Comparison of ENCODE assay signal across 8 cellular contexts in the genomic region with DNA sequence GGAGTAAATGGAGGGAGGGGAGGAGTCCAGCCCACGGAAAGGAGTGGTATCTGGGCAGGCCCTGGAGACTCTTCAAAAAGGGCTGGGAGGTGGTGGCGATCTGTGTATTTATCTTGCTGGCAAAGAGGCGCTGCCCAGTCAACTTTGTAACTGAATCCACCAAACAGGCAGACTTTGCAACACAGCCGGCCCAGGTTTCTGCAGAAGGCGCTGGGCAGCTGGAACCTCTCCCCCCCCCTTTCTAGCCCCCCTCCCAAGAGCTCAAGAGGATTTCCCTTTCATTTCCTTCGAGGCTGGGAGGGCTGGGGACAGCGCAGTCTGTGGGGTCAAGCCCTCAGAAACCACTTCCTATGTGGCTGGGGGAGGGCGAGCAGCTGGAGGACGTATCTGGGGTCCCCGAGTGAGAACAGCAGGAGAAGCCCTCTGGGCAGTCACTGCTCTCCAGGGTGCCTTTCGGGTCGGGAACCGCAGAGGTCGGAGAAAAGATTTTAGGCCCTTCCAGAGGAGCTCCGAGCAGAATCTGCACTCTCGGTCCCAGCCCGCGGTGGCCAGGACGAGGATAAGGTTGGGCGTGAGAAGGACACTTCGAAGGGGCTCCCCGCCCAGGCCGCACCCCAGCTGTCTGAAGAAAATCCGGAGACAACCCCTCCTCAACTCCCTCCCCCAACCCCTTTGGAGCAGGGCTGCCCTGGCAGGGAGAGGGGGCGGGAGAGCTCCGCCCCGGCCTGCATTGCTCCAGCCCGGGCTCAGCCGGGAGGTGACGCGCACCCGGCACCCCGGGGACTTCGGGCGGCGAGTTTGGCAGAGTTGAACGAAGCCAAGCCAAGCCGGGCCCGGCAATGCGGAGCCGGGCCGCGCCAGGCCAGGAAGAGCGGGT. TPM values are rescaled to one million over a fixed set of nuclear protein-coding genes. Genes with fewer than 3 reads are reported as not detected.
DNase-seq lines count a peak whose midpoint lies in the region; ATAC-seq and TF ChIP-seq lines count a peak whose summit lies in the region.

No MANE protein-coding gene starts in this region.

- no peaks in the 10 kb centered on the region for H3K9me3 ChIP-seq in ovary

- TF ChIP-seq POLR2A in ovary (IDR thresholded peaks at IDR 0.05): no peak

- peak overlapping the region; percentile 69 for H3K4me3 Mint-ChIP-seq in activated naive CD4-positive, alpha-beta T cell treated with anti-CD3 and anti-CD28 coated beads for 36 hours

- H3K27me3 ChIP-seq in ovary: no peaks in the 10 kb centered on the region

- peaks cover 20% of the 10 kb centered on the region for H3K4me1 ChIP-seq in ovary (ENCODE audit: insufficient read depth)

- 0% methylated on average over 24 to 44 of the region's 44 CpGs for WGBS in ovary, 3 donors

- no peaks in the 10 kb centered on the region for H3K36me3 ChIP-seq in ovary

- intact Hi-C loops in activated naive CD4-positive, alpha-beta T cell treated with anti-CD3 and anti-CD28 coated beads for 36 hours (cut with micrococcal nuclease): loop anchor here (1.0 to 10.0 kb wide), 9 partner anchors 57 to 1410 kb away; partner anchors contain the start of genes PPIF, RPS24 and TMEM254
- intact Hi-C loops in Right ventricle myocardium inferior (cut with DNase I): loop anchor here (2.0 to 5.0 kb wide), 2 partner anchors 46 to 62 kb away; no protein-coding TSS in a partner anchor
- intact Hi-C loops in ovary (cut with DNase I): loop anchor here in 3 of 4 donors (2.0 to 5.0 kb wide), 3 partner anchors 37 to 57 kb away; no protein-coding TSS in a partner anchor

- CTCF ChIA-PET in activated naive CD4-positive, alpha-beta T cell treated with anti-CD3 and anti-CD28 coated beads for 36 hours (lab: Charles Lee): interaction anchor here (0.6 to 1.0 kb wide), 4 partner anchors 23 to 69 kb away, joined by 3 to 6 read pairs (median 4); no protein-coding TSS in a partner anchor

- peak overlapping the region; percentile 53 to 83 for H3K27ac ChIP-seq in ovary

- no peak for TF ChIP-seq EP300 in ovary (IDR thresholded peaks at IDR 0.05)

- TF ChIP-seq CTCF in AG09309 (IDR thresholded peaks at IDR 0.05; ENCODE audit: control insufficient read depth, insufficient read depth, low read depth, low read length, missing control alignments) (no peak), ovary (IDR thresholded peaks at IDR 0.05) (no peak)

- no peaks in the 10 kb centered on the region for H3K9me3 Mint-ChIP-seq in activated naive CD4-positive, alpha-beta T cell treated with anti-CD3 and anti-CD28 coated beads for 36 hours

- DNase-seq in AG09309 (ENCODE audit: low read depth) (no peak), RPMI7951 (ENCODE audit: low read depth) (peak; percentile 89), Right ventricle myocardium inferior (ENCODE audit: missing footprints) (peak; percentile 88), ovary (peak; percentile 44 to 75 (median 69)), DMS79 treated with DMSO at 0.1 percent for 48 hours (lab: John Stamatoyannopoulos, UW) (no peak)
- DNase-seq in activated naive CD4-positive, alpha-beta T cell treated with anti-CD3 and anti-CD28 coated beads for 36 hours: peak; percentile 57

- peak; percentile 26 for ATAC-seq in GM18909 (IDR thresholded peaks at IDR 0.05; ENCODE audit: poor library complexity, unreplicated experiment)
- peak; percentile 23 for ATAC-seq in HG03280 (IDR thresholded peaks at IDR 0.05; ENCODE audit: unreplicated experiment)
- peak; percentile 65 for ATAC-seq in Right ventricle myocardium inferior

- H3K36me3 Mint-ChIP-seq in activated naive CD4-positive, alpha-beta T cell treated with anti-CD3 and anti-CD28 coated beads for 36 hours (ENCODE audit: low read depth): no peaks in the 10 kb centered on the region

- peaks cover 12% of the 10 kb centered on the region for H3K27me3 Mint-ChIP-seq in activated naive CD4-positive, alpha-beta T cell treated with anti-CD3 and anti-CD28 coated beads for 36 hours (ENCODE audit: low read depth)

- peak overlapping the region; percentile 80 for H3K4me3 ChIP-seq in AG09309 (ENCODE audit: control insufficient read depth, low read depth, low read length)
- peak overlapping the region; percentile 99 for H3K4me3 ChIP-seq in ovary

- H3K27ac Mint-ChIP-seq in activated naive CD4-positive, alpha-beta T cell treated with anti-CD3 and anti-CD28 coated beads for 36 hours: no peak overlapping the region

- peaks cover 21% of the 10 kb centered on the region for H3K4me1 Mint-ChIP-seq in activated naive CD4-positive, alpha-beta T cell treated with anti-CD3 and anti-CD28 coated beads for 36 hours (ENCODE audit: low read depth)

RNA-seq across cellular contexts. Expression of gene ZCCHC24, which starts 0.9 kb away (rescaled TPM):
- total RNA-seq in RPMI7951 (2014; rRNA removed; shearing (Covaris generic)): 21.0 and 24.6 TPM in 2 replicates
- total RNA-seq in activated naive CD4-positive, alpha-beta T cell treated with anti-CD3 and anti-CD28 coated beads for 36 hours: under 1 TPM; 0.52 to 0.69 TPM
- total RNA-seq in Right ventricle myocardium inferior: 60.1 TPM
- total RNA-seq in ovary: 10 to 100 TPM; 21.6 to 92.1 (median 72.0) TPM
- polyA plus RNA-seq in ovary: 10 to 100 TPM; 33.5 to 35.9 TPM

Comparison
In these comparisons a context has a peak if more than half of its experiments do, and no peak if none do; other contexts are left out.
1. DNase-seq: peak in RPMI7951 (single experiment), activated naive CD4-positive, alpha-beta T cell treated with anti-CD3 and anti-CD28 coated beads for 36 hours (single experiment), Right ventricle myocardium inferior (single experiment) and ovary (5 of 5); none in AG09309 (single experiment) and DMS79 treated with DMSO at 0.1 percent for 48 hours (single experiment).
2. RNA of gene ZCCHC24, which starts 0.9 kb away (total RNA-seq): 21.6 to 92.1 TPM in ovary, 60.1 TPM in Right ventricle myocardium inferior (single experiment) and 21.0 to 24.6 TPM in RPMI7951; 0.52 to 0.69 TPM in activated naive CD4-positive, alpha-beta T cell treated with anti-CD3 and anti-CD28 coated beads for 36 hours; every median in the first group is over 10 times any median in the second.
3. Peak in every context shown above with its lines, with median percentiles within 50 percentile points of each other: ATAC-seq.